24 cellular contexts compared by ENCODE assay signal in genomic region chrX:139044680-139045079, GRCh38.
"Had no signal": no experiment of that assay in that cellular context is flagged by ENCODE, and none has a peak within 500 bp of the region (broad histone marks: within the 10 kb centered on the region; RNA-seq: fewer than 3 reads in every experiment).

No MANE protein-coding gene starts in this region.

- H3K36me3 ChIP-seq: colonic mucosa, esophagus muscularis mucosa, esophagus squamous epithelium, gastrocnemius medialis, gastroesophageal sphincter, heart left ventricle, heart right ventricle had no signal

- H3K4me3 Mint-ChIP-seq: dendritic cell treated with granulocyte-macrophage colony-stimulating factor and Interleukin-4, amounts not matched to agents 40 ng/mL and 50 ng/mL, for 4 days; effector memory CD8-positive, alpha-beta T cell; endodermal cell had no signal

- DNase-seq: colonic mucosa; cortex of kidney; dermis blood vessel endothelial cell; dorsolateral prefrontal cortex; effector CD4-positive, alpha-beta T cell; effector CD8-positive, alpha-beta T cell; effector memory CD4-positive, alpha-beta T cell; effector memory CD8-positive, alpha-beta T cell; endodermal cell; erythroblast; esophagus squamous epithelium; foreskin fibroblast; foreskin keratinocyte; foreskin melanocyte; gastrocnemius medialis; glutamatergic neuron; head of caudate nucleus; heart left ventricle; heart right ventricle had no signal

- H3K4me3 ChIP-seq: colonic mucosa, coronary artery, dorsolateral prefrontal cortex, esophagus muscularis mucosa, esophagus squamous epithelium, gastrocnemius medialis, gastroesophageal sphincter, heart left ventricle, heart right ventricle had no signal

- H3K27me3 ChIP-seq: colonic mucosa, esophagus muscularis mucosa, esophagus squamous epithelium, foreskin keratinocyte, gastrocnemius medialis, gastroesophageal sphincter, heart left ventricle, heart right ventricle had no signal

- H3K4me1 ChIP-seq: colonic mucosa, esophagus muscularis mucosa, esophagus squamous epithelium, foreskin keratinocyte, gastrocnemius medialis, gastroesophageal sphincter, heart left ventricle, heart right ventricle had no signal

- H3K27me3 Mint-ChIP-seq: dendritic cell treated with granulocyte-macrophage colony-stimulating factor and Interleukin-4, amounts not matched to agents 40 ng/mL and 50 ng/mL, for 4 days; effector memory CD8-positive, alpha-beta T cell had no signal

- H3K27ac Mint-ChIP-seq: dendritic cell treated with granulocyte-macrophage colony-stimulating factor and Interleukin-4, amounts not matched to agents 40 ng/mL and 50 ng/mL, for 4 days; effector memory CD8-positive, alpha-beta T cell; endodermal cell had no signal

- H3K9me3 ChIP-seq: colonic mucosa, esophagus squamous epithelium, gastrocnemius medialis had no signal

- H3K27ac ChIP-seq: colonic mucosa, coronary artery, dorsolateral prefrontal cortex, epithelial cell of prostate, esophagus muscularis mucosa, esophagus squamous epithelium, foreskin keratinocyte, gastrocnemius medialis, gastroesophageal sphincter, heart left ventricle, heart right ventricle had no signal
